Comparison of ENCODE assay signal across 14 cellular contexts in genomic region chr9:123265833-123266232, GRCh38. TPM values are rescaled to one million over a fixed set of nuclear protein-coding genes. Genes with fewer than 3 reads are reported as not detected.
A peak's percentile ranks its signal among the peaks of the same experiment; 100 is the strongest.
DNase-seq lines count a peak whose midpoint lies in the region; ATAC-seq, FAIRE-seq and TF ChIP-seq lines count a peak whose summit lies in the region.
"Had no signal": no experiment of that assay in that cellular context is flagged by ENCODE, and none has a peak within 500 bp of the region (broad histone marks: within the 10 kb centered on the region; RNA-seq: fewer than 3 reads in every experiment).

No MANE protein-coding gene starts in this region.

- peaks cover 28% of the 10 kb centered on the region for H3K4me1 ChIP-seq in DND-41 (ENCODE audit: insufficient read depth, low read length)
- H3K4me1 ChIP-seq in Panc1 (ENCODE audit: control insufficient read depth, insufficient read depth, low read length), result 0 out of 2 replicates have a peak, but pooled peaks cover 3% of the 10 kb centered on the region

- H3K9ac ChIP-seq in DND-41 (ENCODE audit: low read depth, low read length), result no peak overlapping the region

- H2AFZ ChIP-seq in DND-41 (ENCODE audit: low read depth, low read length), result no peak overlapping the region

- H4K20me1 ChIP-seq in DND-41 (ENCODE audit: insufficient read depth, low read length), result peaks cover 36% of the 10 kb centered on the region

- H3K36me3 ChIP-seq in DND-41 (ENCODE audit: insufficient read depth, low read length), result no peaks in the 10 kb centered on the region
- H3K36me3 ChIP-seq in Panc1 (ENCODE audit: control insufficient read depth, insufficient read depth, low read length), result no peaks in the 10 kb centered on the region; the same call in 1 of the 2 replicates

- H3K9me3 ChIP-seq in DND-41 (ENCODE audit: insufficient read depth, low read length, severe bottlenecking) (no peaks in the 10 kb centered on the region), Panc1 (ENCODE audit: control insufficient read depth, insufficient read depth, low read depth, low read length) (no peaks in the 10 kb centered on the region)

- H3K4me3 ChIP-seq in DND-41 (ENCODE audit: low read depth in 1 of 2, low read length in 2 of 2) (no peak overlapping the region), Panc1 (ENCODE audit: low read depth in 2 of 2, low read length in 2 of 2) (no peak overlapping the region)

- CTCF ChIA-PET in Panc1 (lab: Charles Lee), result no interaction called here

- H3K27ac ChIP-seq in DND-41 (ENCODE audit: low read length) (no peak overlapping the region), Panc1 (ENCODE audit: low read length) (no peak overlapping the region)
- H3K27ac ChIP-seq: epithelial cell of prostate had no signal

- H3K79me2 ChIP-seq in DND-41 (ENCODE audit: insufficient read depth, low read length), result peaks cover 59% of the 10 kb centered on the region

- no peak for TF ChIP-seq CTCF in DND-41 (IDR thresholded peaks at IDR 0.05; ENCODE audit: borderline replicate concordance, extremely low read depth, low read length, poor library complexity, severe bottlenecking)
- TF ChIP-seq CTCF in Panc1 (IDR thresholded peaks at IDR 0.05), result no peak

- in situ Hi-C loops in Panc1 (cut with HindIII; ENCODE audit: low pct_unique_long_range_greater_than_20kb, low sequenced_read_pairs), result no loop called here

- H3K27me3 ChIP-seq in DND-41 (ENCODE audit: insufficient read depth, low read length, poor library complexity), result no peaks in the 10 kb centered on the region
- H3K27me3 ChIP-seq in Panc1 (ENCODE audit: control insufficient read depth, insufficient read depth, low read length), result no peaks in the 10 kb centered on the region

- POLR2A ChIA-PET in Panc1 (lab: Charles Lee), result interaction anchor here (0.6 kb wide), 1 partner anchor 1978 kb away, joined by 3 read pairs; no protein-coding TSS in a partner anchor

- BruUV-seq in Panc1 (replicated peaks; lab: Mats Ljungman, UMichigan), result TSS peak; percentile 66

- peak; percentile 76 for FAIRE-seq in H54 (lab: Jason Lieb, UNC)

- DNase-seq in DND-41, result no peak
- DNase-seq in H54 (ENCODE audit: insufficient read length, low spot score), result peak; percentile 44
- no peak for DNase-seq in Panc1 (ENCODE audit: low read depth, low spot score)
- DNase-seq in iPS-NIHi11 (ENCODE audit: low spot score), result peak; percentile 28
- no peak for DNase-seq in stimulated activated CD4-positive, alpha-beta T cell treated with anti-CD3 and anti-CD28 coated beads, Interleukin-1b, Interleukin-23, amount 100 ng/mL, for 48 hours
- DNase-seq in NCI-H2081 (lab: John Stamatoyannopoulos, UW), result no peak
- DNase-seq: activated CD4-positive, alpha-beta T cell treated with anti-CD3 and anti-CD28 coated beads, Interleukin-2, amount 10 ng/mL, durations not matched to agents 24 days and 14 days; EL; GOT3; NCI-H1694 treated with DMSO at 0.1 percent for 48 hours; NCI-H510A treated with DMSO at 0.1 percent for 48 hours had no signal

- intact Hi-C loops in Panc1 (cut with micrococcal nuclease; ENCODE audit: unreplicated experiment), result no loop called here

- TF ChIP-seq POLR2A in H54 (IDR thresholded peaks at IDR 0.05; ENCODE audit: low read depth, low read length), result no peak

- H3K4me2 ChIP-seq in DND-41 (ENCODE audit: insufficient read depth, low read length), result peak overlapping the region; percentile 31

- ATAC-seq in DND-41 (ENCODE audit: insufficient read depth, low read depth) (no peak), Panc1 (no peak), GM18498 (IDR thresholded peaks at IDR 0.05; ENCODE audit: unreplicated experiment) (no peak), GM19397 (IDR thresholded peaks at IDR 0.05; ENCODE audit: unreplicated experiment) (no peak)

RNA-seq across cellular contexts. Expression of gene STRBP, which starts 2.6 kb away (rescaled TPM):
- 40.3 TPM for total RNA-seq in Panc1 (2021; ENCODE audit: unreplicated experiment)
- polyA plus RNA-seq in Panc1 (2012; ENCODE audit: insufficient read length), result 18.7 TPM

Comparison
In these comparisons a context has a peak if more than half of its experiments do, and no peak if none do; other contexts are left out.
1. DNase-seq: peak in H54 (single experiment) and iPS-NIHi11 (single experiment); none in DND-41 (single experiment), Panc1 (single experiment), stimulated activated CD4-positive, alpha-beta T cell treated with anti-CD3 and anti-CD28 coated beads, Interleukin-1b, Interleukin-23, amount 100 ng/mL, for 48 hours (single experiment) and NCI-H2081 (0 of 2).